ENCODE assay signal across 1 cellular context in genomic region chr12:12486661-12487240, GRCh38.
TF ChIP-seq lines count a peak whose summit lies in the region.

No MANE protein-coding gene starts in this region.

TF ChIP-seq in HepG2, 621 proteins besides CTCF, POLR2A, EP300 and RAD21 (continued from another document and continues in another):
- TF ChIP-seq AHDC1 (CRISPR knock-in tag; IDR thresholded peaks at IDR 0.05; ENCODE audit: borderline replicate concordance) (peak; percentile 79; the same call in 1 of the 2 replicates), ZNF225 (CRISPR knock-in tag; IDR thresholded peaks at IDR 0.05) (no peak), TRIM22 (IDR thresholded peaks at IDR 0.05) (no peak), HOXA7 (CRISPR knock-in tag; IDR thresholded peaks at IDR 0.05) (no peak), ZFP82 (CRISPR knock-in tag; IDR thresholded peaks at IDR 0.05; ENCODE audit: borderline replicate concordance) (no peak), ZNF253 (CRISPR knock-in tag; IDR thresholded peaks at IDR 0.05; ENCODE audit: borderline replicate concordance) (no peak), ZNF556 (CRISPR knock-in tag; IDR thresholded peaks at IDR 0.05; ENCODE audit: borderline replicate concordance) (no peak), CERS6 (CRISPR knock-in tag; IDR thresholded peaks at IDR 0.05) (no peak), ZMAT3 (CRISPR knock-in tag; conservative IDR thresholded peaks at IDR 0.05) (no peak), ZNF768 (CRISPR knock-in tag; IDR thresholded peaks at IDR 0.05) (no peak), ZNF549 (CRISPR knock-in tag; IDR thresholded peaks at IDR 0.05) (no peak), NPAS2 (CRISPR knock-in tag; IDR thresholded peaks at IDR 0.05; ENCODE audit: borderline replicate concordance) (no peak), ARID2 (CRISPR knock-in tag; IDR thresholded peaks at IDR 0.05; ENCODE audit: borderline replicate concordance) (no peak), POLR2G (IDR thresholded peaks at IDR 0.05; ENCODE audit: low read depth, low read length) (no peak), BHLHE40 (IDR thresholded peaks at IDR 0.05; ENCODE audit: low read length) (no peak), ZNF746 (CRISPR knock-in tag; IDR thresholded peaks at IDR 0.05) (no peak), ZNF276 (CRISPR knock-in tag; IDR thresholded peaks at IDR 0.05; ENCODE audit: low read depth) (no peak), ZNF501 (CRISPR knock-in tag; IDR thresholded peaks at IDR 0.05) (0 out of 2 replicates have a peak, but pooled peaks have one; percentile 31), JUND (CRISPR knock-in tag; IDR thresholded peaks at IDR 0.05) (no peak), ISX (CRISPR knock-in tag; conservative IDR thresholded peaks at IDR 0.05) (no peak), ATRX (CRISPR knock-in tag; IDR thresholded peaks at IDR 0.05; ENCODE audit: borderline replicate concordance) (no peak), SAP130 (CRISPR knock-in tag; IDR thresholded peaks at IDR 0.05; ENCODE audit: low read depth) (peak; percentile 73), CREB1 (IDR thresholded peaks at IDR 0.05) (0 out of 2 replicates have a peak, but pooled peaks have one; percentile 15), CREB1 (CRISPR knock-in tag; IDR thresholded peaks at IDR 0.05) (peak; percentile 74), RARG (CRISPR knock-in tag; IDR thresholded peaks at IDR 0.05; ENCODE audit: low read depth) (no peak)
- TF ChIP-seq, protein P1, sequence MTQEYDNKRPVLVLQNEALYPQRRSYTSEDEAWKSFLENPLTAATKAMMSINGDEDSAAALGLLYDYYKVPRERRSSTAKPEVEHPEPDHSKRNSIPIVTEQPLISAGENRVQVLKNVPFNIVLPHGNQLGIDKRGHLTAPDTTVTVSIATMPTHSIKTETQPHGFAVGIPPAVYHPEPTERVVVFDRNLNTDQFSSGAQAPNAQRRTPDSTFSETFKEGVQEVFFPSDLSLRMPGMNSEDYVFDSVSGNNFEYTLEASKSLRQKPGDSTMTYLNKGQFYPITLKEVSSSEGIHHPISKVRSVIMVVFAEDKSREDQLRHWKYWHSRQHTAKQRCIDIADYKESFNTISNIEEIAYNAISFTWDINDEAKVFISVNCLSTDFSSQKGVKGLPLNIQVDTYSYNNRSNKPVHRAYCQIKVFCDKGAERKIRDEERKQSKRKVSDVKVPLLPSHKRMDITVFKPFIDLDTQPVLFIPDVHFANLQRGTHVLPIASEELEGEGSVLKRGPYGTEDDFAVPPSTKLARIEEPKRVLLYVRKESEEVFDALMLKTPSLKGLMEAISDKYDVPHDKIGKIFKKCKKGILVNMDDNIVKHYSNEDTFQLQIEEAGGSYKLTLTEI (CRISPR knock-in tag; conservative IDR thresholded peaks at IDR 0.05), result no peak
- TF ChIP-seq, protein P2, sequence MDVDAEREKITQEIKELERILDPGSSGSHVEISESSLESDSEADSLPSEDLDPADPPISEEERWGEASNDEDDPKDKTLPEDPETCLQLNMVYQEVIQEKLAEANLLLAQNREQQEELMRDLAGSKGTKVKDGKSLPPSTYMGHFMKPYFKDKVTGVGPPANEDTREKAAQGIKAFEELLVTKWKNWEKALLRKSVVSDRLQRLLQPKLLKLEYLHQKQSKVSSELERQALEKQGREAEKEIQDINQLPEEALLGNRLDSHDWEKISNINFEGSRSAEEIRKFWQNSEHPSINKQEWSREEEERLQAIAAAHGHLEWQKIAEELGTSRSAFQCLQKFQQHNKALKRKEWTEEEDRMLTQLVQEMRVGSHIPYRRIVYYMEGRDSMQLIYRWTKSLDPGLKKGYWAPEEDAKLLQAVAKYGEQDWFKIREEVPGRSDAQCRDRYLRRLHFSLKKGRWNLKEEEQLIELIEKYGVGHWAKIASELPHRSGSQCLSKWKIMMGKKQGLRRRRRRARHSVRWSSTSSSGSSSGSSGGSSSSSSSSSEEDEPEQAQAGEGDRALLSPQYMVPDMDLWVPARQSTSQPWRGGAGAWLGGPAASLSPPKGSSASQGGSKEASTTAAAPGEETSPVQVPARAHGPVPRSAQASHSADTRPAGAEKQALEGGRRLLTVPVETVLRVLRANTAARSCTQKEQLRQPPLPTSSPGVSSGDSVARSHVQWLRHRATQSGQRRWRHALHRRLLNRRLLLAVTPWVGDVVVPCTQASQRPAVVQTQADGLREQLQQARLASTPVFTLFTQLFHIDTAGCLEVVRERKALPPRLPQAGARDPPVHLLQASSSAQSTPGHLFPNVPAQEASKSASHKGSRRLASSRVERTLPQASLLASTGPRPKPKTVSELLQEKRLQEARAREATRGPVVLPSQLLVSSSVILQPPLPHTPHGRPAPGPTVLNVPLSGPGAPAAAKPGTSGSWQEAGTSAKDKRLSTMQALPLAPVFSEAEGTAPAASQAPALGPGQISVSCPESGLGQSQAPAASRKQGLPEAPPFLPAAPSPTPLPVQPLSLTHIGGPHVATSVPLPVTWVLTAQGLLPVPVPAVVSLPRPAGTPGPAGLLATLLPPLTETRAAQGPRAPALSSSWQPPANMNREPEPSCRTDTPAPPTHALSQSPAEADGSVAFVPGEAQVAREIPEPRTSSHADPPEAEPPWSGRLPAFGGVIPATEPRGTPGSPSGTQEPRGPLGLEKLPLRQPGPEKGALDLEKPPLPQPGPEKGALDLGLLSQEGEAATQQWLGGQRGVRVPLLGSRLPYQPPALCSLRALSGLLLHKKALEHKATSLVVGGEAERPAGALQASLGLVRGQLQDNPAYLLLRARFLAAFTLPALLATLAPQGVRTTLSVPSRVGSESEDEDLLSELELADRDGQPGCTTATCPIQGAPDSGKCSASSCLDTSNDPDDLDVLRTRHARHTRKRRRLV (CRISPR knock-in tag; IDR thresholded peaks at IDR 0.05), result no peak
- TF ChIP-seq, protein P3, sequence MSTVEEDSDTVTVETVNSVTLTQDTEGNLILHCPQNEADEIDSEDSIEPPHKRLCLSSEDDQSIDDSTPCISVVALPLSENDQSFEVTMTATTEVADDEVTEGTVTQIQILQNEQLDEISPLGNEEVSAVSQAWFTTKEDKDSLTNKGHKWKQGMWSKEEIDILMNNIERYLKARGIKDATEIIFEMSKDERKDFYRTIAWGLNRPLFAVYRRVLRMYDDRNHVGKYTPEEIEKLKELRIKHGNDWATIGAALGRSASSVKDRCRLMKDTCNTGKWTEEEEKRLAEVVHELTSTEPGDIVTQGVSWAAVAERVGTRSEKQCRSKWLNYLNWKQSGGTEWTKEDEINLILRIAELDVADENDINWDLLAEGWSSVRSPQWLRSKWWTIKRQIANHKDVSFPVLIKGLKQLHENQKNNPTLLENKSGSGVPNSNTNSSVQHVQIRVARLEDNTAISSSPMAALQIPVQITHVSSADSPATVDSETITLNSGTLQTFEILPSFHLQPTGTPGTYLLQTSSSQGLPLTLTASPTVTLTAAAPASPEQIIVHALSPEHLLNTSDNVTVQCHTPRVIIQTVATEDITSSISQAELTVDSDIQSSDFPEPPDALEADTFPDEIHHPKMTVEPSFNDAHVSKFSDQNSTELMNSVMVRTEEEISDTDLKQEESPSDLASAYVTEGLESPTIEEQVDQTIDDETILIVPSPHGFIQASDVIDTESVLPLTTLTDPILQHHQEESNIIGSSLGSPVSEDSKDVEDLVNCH (CRISPR knock-in tag; IDR thresholded peaks at IDR 0.05), result no peak
- TF ChIP-seq, protein P4, sequence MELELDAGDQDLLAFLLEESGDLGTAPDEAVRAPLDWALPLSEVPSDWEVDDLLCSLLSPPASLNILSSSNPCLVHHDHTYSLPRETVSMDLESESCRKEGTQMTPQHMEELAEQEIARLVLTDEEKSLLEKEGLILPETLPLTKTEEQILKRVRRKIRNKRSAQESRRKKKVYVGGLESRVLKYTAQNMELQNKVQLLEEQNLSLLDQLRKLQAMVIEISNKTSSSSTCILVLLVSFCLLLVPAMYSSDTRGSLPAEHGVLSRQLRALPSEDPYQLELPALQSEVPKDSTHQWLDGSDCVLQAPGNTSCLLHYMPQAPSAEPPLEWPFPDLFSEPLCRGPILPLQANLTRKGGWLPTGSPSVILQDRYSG (CRISPR knock-in tag; IDR thresholded peaks at IDR 0.05), result no peak
- TF ChIP-seq, protein P5, sequence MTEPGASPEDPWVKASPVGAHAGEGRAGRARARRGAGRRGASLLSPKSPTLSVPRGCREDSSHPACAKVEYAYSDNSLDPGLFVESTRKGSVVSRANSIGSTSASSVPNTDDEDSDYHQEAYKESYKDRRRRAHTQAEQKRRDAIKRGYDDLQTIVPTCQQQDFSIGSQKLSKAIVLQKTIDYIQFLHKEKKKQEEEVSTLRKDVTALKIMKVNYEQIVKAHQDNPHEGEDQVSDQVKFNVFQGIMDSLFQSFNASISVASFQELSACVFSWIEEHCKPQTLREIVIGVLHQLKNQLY (CRISPR knock-in tag; IDR thresholded peaks at IDR 0.05), result 0 out of 2 replicates have a peak, but pooled peaks have one; percentile 32
- TF ChIP-seq, protein P6, sequence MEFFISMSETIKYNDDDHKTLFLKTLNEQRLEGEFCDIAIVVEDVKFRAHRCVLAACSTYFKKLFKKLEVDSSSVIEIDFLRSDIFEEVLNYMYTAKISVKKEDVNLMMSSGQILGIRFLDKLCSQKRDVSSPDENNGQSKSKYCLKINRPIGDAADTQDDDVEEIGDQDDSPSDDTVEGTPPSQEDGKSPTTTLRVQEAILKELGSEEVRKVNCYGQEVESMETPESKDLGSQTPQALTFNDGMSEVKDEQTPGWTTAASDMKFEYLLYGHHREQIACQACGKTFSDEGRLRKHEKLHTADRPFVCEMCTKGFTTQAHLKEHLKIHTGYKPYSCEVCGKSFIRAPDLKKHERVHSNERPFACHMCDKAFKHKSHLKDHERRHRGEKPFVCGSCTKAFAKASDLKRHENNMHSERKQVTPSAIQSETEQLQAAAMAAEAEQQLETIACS (CRISPR knock-in tag; IDR thresholded peaks at IDR 0.05), result no peak
- TF ChIP-seq, protein P7, sequence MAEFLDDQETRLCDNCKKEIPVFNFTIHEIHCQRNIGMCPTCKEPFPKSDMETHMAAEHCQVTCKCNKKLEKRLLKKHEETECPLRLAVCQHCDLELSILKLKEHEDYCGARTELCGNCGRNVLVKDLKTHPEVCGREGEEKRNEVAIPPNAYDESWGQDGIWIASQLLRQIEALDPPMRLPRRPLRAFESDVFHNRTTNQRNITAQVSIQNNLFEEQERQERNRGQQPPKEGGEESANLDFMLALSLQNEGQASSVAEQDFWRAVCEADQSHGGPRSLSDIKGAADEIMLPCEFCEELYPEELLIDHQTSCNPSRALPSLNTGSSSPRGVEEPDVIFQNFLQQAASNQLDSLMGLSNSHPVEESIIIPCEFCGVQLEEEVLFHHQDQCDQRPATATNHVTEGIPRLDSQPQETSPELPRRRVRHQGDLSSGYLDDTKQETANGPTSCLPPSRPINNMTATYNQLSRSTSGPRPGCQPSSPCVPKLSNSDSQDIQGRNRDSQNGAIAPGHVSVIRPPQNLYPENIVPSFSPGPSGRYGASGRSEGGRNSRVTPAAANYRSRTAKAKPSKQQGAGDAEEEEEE (CRISPR knock-in tag; IDR thresholded peaks at IDR 0.05; ENCODE audit: borderline replicate concordance), result no peak
